1 cellular context compared by ENCODE assay signal in genomic region chr14:94111276-94112095, GRCh38.
TF ChIP-seq lines count a peak whose summit lies in the region.

No MANE protein-coding gene starts in this region.

TF ChIP-seq in endothelial cell of umbilical vein, 7 proteins besides CTCF, POLR2A, EP300 and RAD21:
- TF ChIP-seq MAX (IDR thresholded peaks at IDR 0.05; ENCODE audit: insufficient read depth, insufficient read length) = no peak
